In genomic region chr7:123401295-123401694, GRCh38 we compare ENCODE assay signal across 25 cellular contexts.
"Had no signal": no experiment of that assay in that cellular context is flagged by ENCODE, and none has a peak within 500 bp of the region (broad histone marks: within the 10 kb centered on the region; RNA-seq: fewer than 3 reads in every experiment).

No MANE protein-coding gene starts in this region.

- H3K9me3 ChIP-seq: right lobe of liver, suprapubic skin had no signal

- ATAC-seq: activated naive CD8-positive, alpha-beta T cell treated with anti-CD3 and anti-CD28 coated beads, Interleukin-2, amount 50 U/mL, for 24 hours; left lobe of liver; right lobe of liver; stimulated activated naive CD8-positive, alpha-beta T cell treated with anti-CD3 and anti-CD28 coated beads, Interleukin-15, amount 100 ng/mL, for 72 hours had no signal

- H3K27me3 ChIP-seq: brain microvascular endothelial cell, right lobe of liver, suprapubic skin had no signal

- H3K36me3 Mint-ChIP-seq: activated naive CD4-positive, alpha-beta T cell treated with anti-CD3 and anti-CD28 coated beads, Interleukin-2, amount 10 ng/mL, durations not matched to agents 7 days and 5 days had no signal

- H3K27ac ChIP-seq: brain microvascular endothelial cell, coronary artery, right lobe of liver, suprapubic skin had no signal

- H3K27ac Mint-ChIP-seq: activated naive CD4-positive, alpha-beta T cell treated with anti-CD3 and anti-CD28 coated beads, Interleukin-2, amount 10 ng/mL, durations not matched to agents 7 days and 5 days; activated naive CD8-positive, alpha-beta T cell treated with anti-CD3 and anti-CD28 coated beads, Interleukin-2, amount 50 U/mL, for 24 hours; stimulated activated naive CD8-positive, alpha-beta T cell treated with anti-CD3 and anti-CD28 coated beads, Interleukin-15, amount 100 ng/mL, for 72 hours had no signal

- H3K9me3 Mint-ChIP-seq: activated naive CD4-positive, alpha-beta T cell treated with anti-CD3 and anti-CD28 coated beads, Interleukin-2, amount 10 ng/mL, durations not matched to agents 7 days and 5 days; activated naive CD8-positive, alpha-beta T cell treated with anti-CD3 and anti-CD28 coated beads, Interleukin-2, amount 50 U/mL, for 24 hours; neural crest cell; stimulated activated naive CD8-positive, alpha-beta T cell treated with anti-CD3 and anti-CD28 coated beads, Interleukin-15, amount 100 ng/mL, for 72 hours had no signal

- H3K4me1 ChIP-seq: right lobe of liver, suprapubic skin had no signal

- H3K4me3 Mint-ChIP-seq: activated naive CD4-positive, alpha-beta T cell treated with anti-CD3 and anti-CD28 coated beads, Interleukin-2, amount 10 ng/mL, durations not matched to agents 7 days and 5 days; activated naive CD8-positive, alpha-beta T cell treated with anti-CD3 and anti-CD28 coated beads, Interleukin-2, amount 50 U/mL, for 24 hours; neural crest cell; stimulated activated naive CD8-positive, alpha-beta T cell treated with anti-CD3 and anti-CD28 coated beads, Interleukin-15, amount 100 ng/mL, for 72 hours had no signal

- H3K27me3 Mint-ChIP-seq: activated naive CD4-positive, alpha-beta T cell treated with anti-CD3 and anti-CD28 coated beads, Interleukin-2, amount 10 ng/mL, durations not matched to agents 7 days and 5 days; activated naive CD8-positive, alpha-beta T cell treated with anti-CD3 and anti-CD28 coated beads, Interleukin-2, amount 50 U/mL, for 24 hours had no signal

- H3K4me1 Mint-ChIP-seq: activated naive CD4-positive, alpha-beta T cell treated with anti-CD3 and anti-CD28 coated beads, Interleukin-2, amount 10 ng/mL, durations not matched to agents 7 days and 5 days; activated naive CD8-positive, alpha-beta T cell treated with anti-CD3 and anti-CD28 coated beads, Interleukin-2, amount 50 U/mL, for 24 hours; neural crest cell; stimulated activated naive CD8-positive, alpha-beta T cell treated with anti-CD3 and anti-CD28 coated beads, Interleukin-15, amount 100 ng/mL, for 72 hours had no signal

- DNase-seq: activated CD4-positive, alpha-beta T cell treated with anti-CD3 and anti-CD28 coated beads for 1 hour; activated CD8-positive, alpha-beta memory T cell treated with anti-CD3 and anti-CD28 coated beads for 24 hours; activated CD8-positive, alpha-beta memory T cell treated with anti-CD3 and anti-CD28 coated beads, Interleukin-2, amount 50 U/mL, for 48 hours; activated effector memory CD4-positive, alpha-beta T cell treated with Interleukin-2 at 50 U/mL for 16 hours; activated naive CD4-positive, alpha-beta T cell treated with anti-CD3 and anti-CD28 coated beads, Interleukin-2, amount 10 ng/mL, durations not matched to agents 7 days and 5 days; activated naive CD8-positive, alpha-beta T cell treated with anti-CD3 and anti-CD28 coated beads, Interleukin-2, amount 50 U/mL, for 24 hours; activated T-cell treated with anti-CD3 and anti-CD28 coated beads, Interleukin-2, amount 50 U/mL, for 48 hours; anterior cingulate cortex; brain microvascular endothelial cell; erythroblast; foreskin melanocyte; glutamatergic neuron; hippocampal formation; islet precursor cell; mammary epithelial cell; right lobe of liver; small intestine; stimulated activated CD4-positive, alpha-beta T cell treated with anti-CD3 and anti-CD28 coated beads, Interleukin-15, amount 100 ng/mL, for 24 hours; stimulated activated CD4-positive, alpha-beta T cell treated with anti-CD3 and anti-CD28 coated beads, Interleukin-2, amount 100 ng/mL, for 48 hours; stimulated activated naive CD8-positive, alpha-beta T cell treated with anti-CD3 and anti-CD28 coated beads, Interleukin-15, amount 100 ng/mL, for 72 hours; trophoblast cell had no signal

- H3K36me3 ChIP-seq: brain microvascular endothelial cell, right lobe of liver, suprapubic skin had no signal

- H3K4me3 ChIP-seq: coronary artery, right lobe of liver, suprapubic skin had no signal
